Comparison of ENCODE assay signal across 30 cellular contexts in the genomic region with DNA sequence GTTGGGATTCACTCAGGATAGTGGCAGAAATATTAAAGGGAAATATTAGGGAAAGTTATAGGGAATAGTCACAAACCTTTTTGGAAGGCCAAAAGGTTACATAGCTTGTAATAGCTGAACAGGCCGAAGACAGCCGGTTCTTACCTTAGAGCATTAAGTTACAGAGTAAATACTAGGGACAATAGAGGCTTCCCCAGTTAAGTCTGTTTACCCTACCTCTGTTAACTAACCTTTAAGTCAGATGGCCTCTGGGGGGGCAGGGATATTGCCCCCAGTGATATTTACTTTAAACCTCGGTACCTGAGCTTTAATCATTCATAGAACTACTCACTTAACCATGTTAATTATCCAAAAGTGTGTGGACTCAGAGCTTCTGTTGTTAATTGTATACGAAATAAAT. TPM values are rescaled to one million over a fixed set of nuclear protein-coding genes. Genes with fewer than 3 reads are reported as not detected.
A peak's percentile ranks its signal among the peaks of the same experiment; 100 is the strongest.
DNase-seq lines count a peak whose midpoint lies in the region; FAIRE-seq and TF ChIP-seq lines count a peak whose summit lies in the region.
"Had no signal": no experiment of that assay in that cellular context is flagged by ENCODE, and none has a peak within 500 bp of the region (broad histone marks: within the 10 kb centered on the region; RNA-seq: fewer than 3 reads in every experiment).

No MANE protein-coding gene starts in this region.

- H3K4me1 Mint-ChIP-seq in progenitor cell of endocrine pancreas (ENCODE audit: low read depth) = peaks cover 32% of the 10 kb centered on the region

- FAIRE-seq in frontal cortex (lab: Jason Lieb, UNC) = no peak
- FAIRE-seq: keratinocyte had no signal

- TF ChIP-seq CTCF in progenitor cell of endocrine pancreas (IDR thresholded peaks at IDR 0.05; ENCODE audit: unreplicated experiment) = no peak

- H3K27me3 Mint-ChIP-seq in progenitor cell of endocrine pancreas = no peaks in the 10 kb centered on the region
- H3K27me3 Mint-ChIP-seq: activated naive CD4-positive, alpha-beta T cell treated with anti-CD3 and anti-CD28 coated beads, Interleukin-2, amount 10 ng/mL, durations not matched to agents 7 days and 5 days; activated T-helper 17 cell treated with anti-CD3 and anti-CD28 coated beads, Interleukin-2, amount 50 U/mL, for 72 hours; dendritic cell treated with granulocyte-macrophage colony-stimulating factor and Interleukin-4, amounts not matched to agents 40 ng/mL and 50 ng/mL, for 4 days had no signal

- DNase-seq in DMS53 (lab: John Stamatoyannopoulos, UW) (peak; percentile 96), NCI-H146 (lab: John Stamatoyannopoulos, UW) (peak; percentile 84), NCI-H69 (lab: John Stamatoyannopoulos, UW) (peak; percentile 98), progenitor cell of endocrine pancreas (ENCODE audit: low spot score, unreplicated experiment) (no peak), frontal cortex (ENCODE audit: low spot score in 2 of 2) (no peak), mesenteric fat pad (ENCODE audit: low spot score) (no peak), HuH-7.5 (ENCODE audit: low spot score) (no peak)
- DNase-seq: activated CD4-positive, alpha-beta T cell treated with anti-CD3 and anti-CD28 coated beads for 48 hours; activated naive CD4-positive, alpha-beta T cell treated with anti-CD3 and anti-CD28 coated beads, Interleukin-2, amount 10 ng/mL, durations not matched to agents 7 days and 5 days; adrenal gland; body of pancreas; foreskin fibroblast; GOT3; head of caudate nucleus; HFFc6; left ventricle myocardium superior; mesendoderm; NCI-H2171; NCI-H524 treated with DMSO at 0.1 percent for 48 hours; Peyer's patch; posterior cingulate gyrus; SJCRH30; stimulated activated CD4-positive, alpha-beta T cell treated with anti-CD3 and anti-CD28 coated beads, Interleukin-12 subunit alpha, Interleukin-12 subunit beta, amount 100 ng/mL, for 4 hours; stimulated activated CD4-positive, alpha-beta T cell treated with anti-CD3 and anti-CD28 coated beads, Interleukin-2, amount 100 ng/mL, for 48 hours; T1000; transverse colon; WERI-Rb-1 had no signal

- H3K9me3 Mint-ChIP-seq in progenitor cell of endocrine pancreas (ENCODE audit: low read depth) = no peaks in the 10 kb centered on the region
- H3K9me3 Mint-ChIP-seq: activated naive CD4-positive, alpha-beta T cell treated with anti-CD3 and anti-CD28 coated beads, Interleukin-2, amount 10 ng/mL, durations not matched to agents 7 days and 5 days; activated T-helper 17 cell treated with anti-CD3 and anti-CD28 coated beads, Interleukin-2, amount 50 U/mL, for 72 hours; dendritic cell treated with granulocyte-macrophage colony-stimulating factor and Interleukin-4, amounts not matched to agents 40 ng/mL and 50 ng/mL, for 4 days; HFFc6 had no signal

- H3K36me3 Mint-ChIP-seq in progenitor cell of endocrine pancreas (ENCODE audit: insufficient read depth) = peaks cover 11% of the 10 kb centered on the region

- peak overlapping the region; percentile 37 for H3K4me3 Mint-ChIP-seq in progenitor cell of endocrine pancreas (ENCODE audit: low read depth)
- H3K4me3 Mint-ChIP-seq: activated naive CD4-positive, alpha-beta T cell treated with anti-CD3 and anti-CD28 coated beads, Interleukin-2, amount 10 ng/mL, durations not matched to agents 7 days and 5 days; activated T-helper 17 cell treated with anti-CD3 and anti-CD28 coated beads, Interleukin-2, amount 50 U/mL, for 72 hours; dendritic cell treated with granulocyte-macrophage colony-stimulating factor and Interleukin-4, amounts not matched to agents 40 ng/mL and 50 ng/mL, for 4 days; HFFc6 had no signal

- peak overlapping the region; percentile 73 for H3K27ac Mint-ChIP-seq in progenitor cell of endocrine pancreas
- H3K27ac Mint-ChIP-seq: activated naive CD4-positive, alpha-beta T cell treated with anti-CD3 and anti-CD28 coated beads, Interleukin-2, amount 10 ng/mL, durations not matched to agents 7 days and 5 days; activated T-helper 17 cell treated with anti-CD3 and anti-CD28 coated beads, Interleukin-2, amount 50 U/mL, for 72 hours; dendritic cell treated with granulocyte-macrophage colony-stimulating factor and Interleukin-4, amounts not matched to agents 40 ng/mL and 50 ng/mL, for 4 days; HFFc6 had no signal

RNA-seq across cellular contexts. Expression of gene POLR1F, which starts 7.4 kb away (rescaled TPM):
- total RNA-seq in progenitor cell of endocrine pancreas (11.1 and 14.1 TPM in 2 replicates), frontal cortex (14.3 TPM), mesenteric fat pad (17.7 TPM)

Comparison
In these comparisons a context has a peak if more than half of its experiments do, and no peak if none do; other contexts are left out.
1. DNase-seq: peak in DMS53 (single experiment), NCI-H146 (single experiment) and NCI-H69 (single experiment); none in progenitor cell of endocrine pancreas (single experiment), frontal cortex (0 of 2), mesenteric fat pad (single experiment) and HuH-7.5 (single experiment).